In genomic region chr2:43090317-43090716, GRCh38 we compare ENCODE assay signal across 33 cellular contexts.
"Had no signal": no experiment of that assay in that cellular context is flagged by ENCODE, and none has a peak within 500 bp of the region (broad histone marks: within the 10 kb centered on the region; RNA-seq: fewer than 3 reads in every experiment).

No MANE protein-coding gene starts in this region.

- H3K4me1 Mint-ChIP-seq: activated B cell treated with CpG ODN at 0.5 μM for 24 hours; activated CD4-positive, alpha-beta T cell treated with anti-CD3 and anti-CD28 coated beads, Interleukin-2, amount 10 ng/mL, durations not matched to agents 24 days and 14 days; activated T-helper 17 cell treated with anti-CD3 and anti-CD28 coated beads, Interleukin-2, amount 50 U/mL, for 72 hours had no signal

- DNase-seq: activated B cell treated with CpG ODN at 0.5 μM for 24 hours; activated CD4-positive, alpha-beta memory T cell treated with anti-CD3 and anti-CD28 coated beads for 36 hours; activated CD4-positive, alpha-beta T cell treated with anti-CD3 and anti-CD28 coated beads for 4 hours; activated CD4-positive, alpha-beta T cell treated with anti-CD3 and anti-CD28 coated beads, Interleukin-2, amount 10 ng/mL, durations not matched to agents 24 days and 14 days; activated CD4-positive, alpha-beta T cell treated with anti-CD3 and anti-CD28 coated beads, Interleukin-2, amount 50 U/mL, for 1 hour; activated CD4-positive, alpha-beta T cell treated with anti-CD3 and anti-CD28 coated beads, Interleukin-2, amount 50 U/mL, for 4 hours; activated CD4-positive, CD25-positive, alpha-beta regulatory T cell treated with anti-CD3 and anti-CD28 coated beads, Interleukin-2, amount 50 U/mL, for 72 hours; activated CD8-positive, alpha-beta memory T cell treated with anti-CD3 and anti-CD28 coated beads, Interleukin-2, amount 50 U/mL, for 4 hours; activated CD8-positive, alpha-beta T cell treated with anti-CD3 and anti-CD28 coated beads for 36 hours; activated effector memory CD4-positive, alpha-beta T cell treated with anti-CD3 and anti-CD28 coated beads, Interleukin-2, amount 50 U/mL, for 16 hours; activated gamma-delta T cell treated with Interleukin-2 at 50 U/mL for 16 hours; activated naive CD4-positive, alpha-beta T cell; activated naive CD4-positive, alpha-beta T cell treated with anti-CD3 and anti-CD28 coated beads for 36 hours; activated naive CD4-positive, alpha-beta T cell treated with anti-CD3 and anti-CD28 coated beads, Interleukin-2, amount 50 U/mL, for 16 hours; activated naive CD8-positive, alpha-beta T cell treated with anti-CD3 and anti-CD28 coated beads for 36 hours; activated T-cell treated with anti-CD3 and anti-CD28 coated beads for 4 hours; activated T-cell treated with anti-CD3 and anti-CD28 coated beads, Interleukin-2, amount 50 U/mL, for 1 hour; activated T-cell treated with anti-CD3 and anti-CD28 coated beads, Interleukin-2, amount 50 U/mL, for 4 hours; activated T-cell treated with anti-CD3 and anti-CD28 coated beads, Interleukin-2, amount 50 U/mL, for 72 hours; adrenal gland; amniotic stem cell; body of pancreas; brain microvascular endothelial cell; central memory CD4-positive, alpha-beta T cell; T-helper 17 cell had no signal

- FAIRE-seq: astrocyte, colon, TTC549 had no signal

- H3K27me3 Mint-ChIP-seq: activated B cell treated with CpG ODN at 0.5 μM for 24 hours; activated CD4-positive, alpha-beta memory T cell treated with anti-CD3 and anti-CD28 coated beads for 36 hours; activated CD4-positive, alpha-beta T cell treated with anti-CD3 and anti-CD28 coated beads, Interleukin-2, amount 10 ng/mL, durations not matched to agents 24 days and 14 days; activated CD8-positive, alpha-beta T cell treated with anti-CD3 and anti-CD28 coated beads for 36 hours; activated naive CD8-positive, alpha-beta T cell treated with anti-CD3 and anti-CD28 coated beads for 36 hours; activated T-helper 17 cell treated with anti-CD3 and anti-CD28 coated beads, Interleukin-2, amount 50 U/mL, for 72 hours; T-helper 17 cell had no signal

- H3K27ac Mint-ChIP-seq: activated B cell treated with CpG ODN at 0.5 μM for 24 hours; activated CD4-positive, alpha-beta memory T cell treated with anti-CD3 and anti-CD28 coated beads for 36 hours; activated CD4-positive, alpha-beta T cell treated with anti-CD3 and anti-CD28 coated beads, Interleukin-2, amount 10 ng/mL, durations not matched to agents 24 days and 14 days; activated CD8-positive, alpha-beta T cell treated with anti-CD3 and anti-CD28 coated beads for 36 hours; activated naive CD4-positive, alpha-beta T cell treated with anti-CD3 and anti-CD28 coated beads for 36 hours; activated naive CD4-positive, alpha-beta T cell treated with anti-CD3 and anti-CD28 coated beads, Interleukin-2, amount 50 U/mL, for 72 hours; activated naive CD8-positive, alpha-beta T cell treated with anti-CD3 and anti-CD28 coated beads for 36 hours; activated T-cell treated with anti-CD3 and anti-CD28 coated beads, Interleukin-2, amount 50 U/mL, for 72 hours; activated T-helper 1 cell treated with anti-CD3 and anti-CD28 coated beads, Interleukin-12 subunit alpha, Interleukin-12 subunit beta, Interleukin-2, Interleukin-4 antibody, amounts not matched to agents 30 ng/mL and 10 ng/mL and 1 ng/mL, durations not matched to agents 14 hours and 24 hours and 36 hours; activated T-helper 17 cell treated with anti-CD3 and anti-CD28 coated beads, Interleukin-2, amount 50 U/mL, for 72 hours; T-helper 17 cell had no signal

- H3K27ac ChIP-seq: adrenal gland, body of pancreas, brain microvascular endothelial cell, VCaP had no signal

- H3K4me3 ChIP-seq: adrenal gland, body of pancreas, breast epithelium had no signal

- H3K36me3 ChIP-seq: adrenal gland, brain microvascular endothelial cell, breast epithelium had no signal

- ATAC-seq: activated CD8-positive, alpha-beta T cell treated with anti-CD3 and anti-CD28 coated beads for 36 hours; activated naive CD4-positive, alpha-beta T cell treated with anti-CD3 and anti-CD28 coated beads, Interleukin-2, amount 50 U/mL, for 72 hours; activated T-cell treated with anti-CD3 and anti-CD28 coated beads, Interleukin-2, amount 50 U/mL, for 4 hours; activated T-cell treated with anti-CD3 and anti-CD28 coated beads, Interleukin-2, amount 50 U/mL, for 72 hours; activated T-helper 17 cell treated with anti-CD3 and anti-CD28 coated beads, Interleukin-2, amount 50 U/mL, for 72 hours; body of pancreas; T-helper 17 cell had no signal

- H3K4me3 Mint-ChIP-seq: activated B cell treated with CpG ODN at 0.5 μM for 24 hours; activated CD4-positive, alpha-beta memory T cell treated with anti-CD3 and anti-CD28 coated beads for 36 hours; activated CD4-positive, alpha-beta T cell treated with anti-CD3 and anti-CD28 coated beads, Interleukin-2, amount 10 ng/mL, durations not matched to agents 24 days and 14 days; activated CD8-positive, alpha-beta T cell treated with anti-CD3 and anti-CD28 coated beads for 36 hours; activated naive CD4-positive, alpha-beta T cell treated with anti-CD3 and anti-CD28 coated beads for 36 hours; activated naive CD8-positive, alpha-beta T cell treated with anti-CD3 and anti-CD28 coated beads for 36 hours; activated T-cell treated with anti-CD3 and anti-CD28 coated beads, Interleukin-2, amount 50 U/mL, for 4 hours; activated T-cell treated with anti-CD3 and anti-CD28 coated beads, Interleukin-2, amount 50 U/mL, for 72 hours; activated T-helper 1 cell treated with anti-CD3 and anti-CD28 coated beads, Interleukin-12 subunit alpha, Interleukin-12 subunit beta, Interleukin-2, Interleukin-4 antibody, amounts not matched to agents 30 ng/mL and 10 ng/mL and 1 ng/mL, durations not matched to agents 14 hours and 24 hours and 36 hours; activated T-helper 17 cell treated with anti-CD3 and anti-CD28 coated beads, Interleukin-2, amount 50 U/mL, for 72 hours; T-helper 17 cell had no signal

- H3K9me3 ChIP-seq: body of pancreas had no signal

- H3K27me3 ChIP-seq: adrenal gland, body of pancreas, brain microvascular endothelial cell, breast epithelium had no signal
